Comparison of ENCODE assay signal across 17 cellular contexts in the genomic region with DNA sequence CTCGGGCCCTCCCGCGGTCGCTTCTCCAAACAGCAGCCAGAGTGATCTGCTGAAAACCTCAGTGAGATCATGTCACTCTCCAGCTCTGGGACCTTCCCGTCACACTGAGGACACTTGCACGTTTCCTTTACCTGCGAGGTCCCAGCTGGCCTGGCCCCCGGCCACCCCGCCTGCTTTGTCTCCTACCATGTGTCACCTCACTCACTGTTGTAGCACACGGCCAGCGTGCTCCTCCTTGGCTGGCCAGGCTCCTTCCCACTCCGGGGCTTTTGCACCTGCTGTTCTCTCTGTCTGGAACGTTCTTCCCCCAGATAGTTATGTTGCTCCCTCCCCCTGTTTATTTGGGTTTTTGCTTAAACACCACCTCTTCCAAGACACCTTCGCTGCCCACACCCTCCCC.
A peak's percentile ranks its signal among the peaks of the same experiment; 100 is the strongest.
DNase-seq lines count a peak whose midpoint lies in the region; ATAC-seq and TF ChIP-seq lines count a peak whose summit lies in the region.
"Had no signal": no experiment of that assay in that cellular context is flagged by ENCODE, and none has a peak within 500 bp of the region (broad histone marks: within the 10 kb centered on the region; RNA-seq: fewer than 3 reads in every experiment).

No MANE protein-coding gene starts in this region.

- no peak for TF ChIP-seq CTCF in glutamatergic neuron (IDR thresholded peaks at IDR 0.05; ENCODE audit: partially characterized antibody, unreplicated experiment)
- TF ChIP-seq CTCF in brain microvascular endothelial cell (IDR thresholded peaks at IDR 0.05; ENCODE audit: low read depth, low read length, missing control alignments): no peak

- H2AK5ac ChIP-seq in neuronal stem cell (ENCODE audit: low read depth, low read length): peak overlapping the region; percentile 60

- no peak overlapping the region for H2BK15ac ChIP-seq in neuronal stem cell (ENCODE audit: low read length)

- no peak overlapping the region for H4K91ac ChIP-seq in neuronal stem cell (ENCODE audit: low read depth, low read length, poor library complexity)

- ATAC-seq in Right ventricle myocardium superior (ENCODE audit: poor library complexity): peak; percentile 5
- no peak for ATAC-seq in left cardiac atrium
- ATAC-seq in left ventricle myocardium superior: peak; percentile 5
- ATAC-seq in Right ventricle myocardium inferior: no peak

- no peak overlapping the region for H2BK12ac ChIP-seq in neuronal stem cell (ENCODE audit: low read length)

- no peaks in the 10 kb centered on the region for H3K36me3 Mint-ChIP-seq in glutamatergic neuron (ENCODE audit: unreplicated experiment)
- H3K36me3 Mint-ChIP-seq: CD4-positive, alpha-beta memory T cell had no signal

- H3K27ac ChIP-seq in neuronal stem cell (replicated peaks; ENCODE audit: low read length) (no peak overlapping the region), brain microvascular endothelial cell (no peak overlapping the region)
- H3K27ac ChIP-seq: 22Rv1, GM23248 had no signal

- no peak overlapping the region for H3K23ac ChIP-seq in neuronal stem cell (ENCODE audit: low read depth, low read length, poor library complexity)

- no peak overlapping the region for H3K4me3 ChIP-seq in neuronal stem cell (ENCODE audit: low read length in 2 of 2)
- H3K4me3 ChIP-seq in brain microvascular endothelial cell (ENCODE audit: low read depth, low read length): no peak overlapping the region
- H3K4me3 ChIP-seq: GM23248 had no signal

- no peak overlapping the region for H3K14ac ChIP-seq in neuronal stem cell (ENCODE audit: low read length)

- H3K9ac ChIP-seq in neuronal stem cell (ENCODE audit: low read depth, low read length, poor library complexity): no peak overlapping the region
- H3K9ac ChIP-seq: GM23248 had no signal

- H3K9me3 Mint-ChIP-seq in glutamatergic neuron (ENCODE audit: unreplicated experiment): peaks cover 14% of the 10 kb centered on the region

- H3K4me2 ChIP-seq in neuronal stem cell (ENCODE audit: insufficient read depth, low read length, poor library complexity, severe bottlenecking): no peak overlapping the region

- H3K27me3 ChIP-seq in neuronal stem cell (ENCODE audit: control insufficient read depth in 3 of 3, insufficient read depth in 3 of 3, low read depth in 1 of 3, low read length in 3 of 3): no peaks in the 10 kb centered on the region
- no peaks in the 10 kb centered on the region for H3K27me3 ChIP-seq in brain microvascular endothelial cell (replicated peaks)

- intact Hi-C loops in Right ventricle myocardium superior (cut with DNase I) (no loop called here), left cardiac atrium (cut with DNase I) (loop anchor here (5.0 to 10.0 kb wide), 3 partner anchors 71 to 204 kb away; no protein-coding TSS in a partner anchor), left ventricle myocardium superior (cut with micrococcal nuclease) (loop anchor here (5.0 kb wide), 1 partner anchor 144 kb away; no protein-coding TSS in a partner anchor), Right ventricle myocardium inferior (cut with DNase I) (no loop called here)

- peak overlapping the region; percentile 35 for H3K27ac Mint-ChIP-seq in glutamatergic neuron (ENCODE audit: unreplicated experiment)
- H3K27ac Mint-ChIP-seq: B cell; CD4-positive, alpha-beta memory T cell had no signal

- peak overlapping the region; percentile 52 for H4K8ac ChIP-seq in neuronal stem cell (ENCODE audit: low read depth, low read length)

- WGBS in neuronal stem cell (ENCODE audit: extremely low coverage in 2 of 2, insufficient read length in 2 of 2, insufficient replicate concordance in 1 of 2), 2 donors: no CpG with 5 or more reads among the region's 14 CpGs

- no peaks in the 10 kb centered on the region for H3K9me3 ChIP-seq in neuronal stem cell (replicated peaks in 1 of 2; ENCODE audit: control insufficient read depth in 2 of 2, insufficient read depth in 1 of 2, low read depth in 1 of 2, low read length in 2 of 2)

- no peak for DNase-seq in Right ventricle myocardium superior
- DNase-seq in left cardiac atrium: no peak
- DNase-seq in left ventricle myocardium superior: no peak
- no peak for DNase-seq in Right ventricle myocardium inferior (ENCODE audit: missing footprints)
- no peak for DNase-seq in glutamatergic neuron
- DNase-seq in neuronal stem cell (ENCODE audit: low spot score): no peak
- DNase-seq in NCI-H524 treated with DMSO at 0.1 percent for 48 hours (lab: John Stamatoyannopoulos, UW): no peak
- DNase-seq in brain microvascular endothelial cell: no peak
- DNase-seq: Calu3; CD4-positive, alpha-beta memory T cell; COR-L47; DMS53; GM23248; H7; HCEC 1CT had no signal

- H3K36me3 ChIP-seq in neuronal stem cell (replicated peaks in 1 of 2; ENCODE audit: control insufficient read depth in 2 of 2, insufficient read depth in 2 of 2, low read length in 2 of 2) (no peaks in the 10 kb centered on the region), brain microvascular endothelial cell (replicated peaks) (no peaks in the 10 kb centered on the region)

- H2AFZ ChIP-seq in neuronal stem cell (ENCODE audit: low read length): no peak overlapping the region
- H2AFZ ChIP-seq: GM23248 had no signal

- peaks cover 12% of the 10 kb centered on the region for H3K27me3 Mint-ChIP-seq in glutamatergic neuron (ENCODE audit: unreplicated experiment)

- no peak overlapping the region for H3K18ac ChIP-seq in neuronal stem cell (ENCODE audit: low read length)

- H2BK120ac ChIP-seq in neuronal stem cell (ENCODE audit: low read depth, low read length): no peak overlapping the region

- no peak overlapping the region for H3K4ac ChIP-seq in neuronal stem cell (ENCODE audit: low read length)

- H3K4me3 Mint-ChIP-seq in glutamatergic neuron (ENCODE audit: unreplicated experiment): peak overlapping the region; percentile 37
- H3K4me3 Mint-ChIP-seq: B cell; CD4-positive, alpha-beta memory T cell had no signal

- H2BK5ac ChIP-seq in neuronal stem cell (ENCODE audit: low read length): no peak overlapping the region

- peaks cover 38% of the 10 kb centered on the region for H3K4me1 Mint-ChIP-seq in glutamatergic neuron (ENCODE audit: low read depth, unreplicated experiment)
- H3K4me1 Mint-ChIP-seq: B cell; CD4-positive, alpha-beta memory T cell had no signal

- peaks cover 2% of the 10 kb centered on the region for H3K79me1 ChIP-seq in neuronal stem cell (ENCODE audit: low read depth, low read length)

- in situ Hi-C loops in brain microvascular endothelial cell (cut with HindIII; ENCODE audit: low pct_ligation_motif_present, low sequenced_read_pairs): loop anchor here (25.0 kb wide), 1 partner anchor 139 kb away; no protein-coding TSS in a partner anchor

- H3K4me1 ChIP-seq in neuronal stem cell (ENCODE audit: control insufficient read depth in 2 of 2, insufficient read depth in 1 of 2, low read depth in 1 of 2, low read length in 2 of 2): peaks cover 7% of the 10 kb centered on the region in 2 donors

Comparison
In these comparisons a context has a peak if more than half of its experiments do, and no peak if none do; other contexts are left out.
1. ATAC-seq: peak in Right ventricle myocardium superior (single experiment) and left ventricle myocardium superior (single experiment); none in left cardiac atrium (0 of 2) and Right ventricle myocardium inferior (single experiment).
2. intact Hi-C loops: an anchor here in left cardiac atrium (5.0 to 10.0 kb wide) and left ventricle myocardium superior (5.0 kb wide); none called in Right ventricle myocardium superior and Right ventricle myocardium inferior.